In genomic region chr19:51347209-51347928, GRCh38 we compare ENCODE assay signal across 2 cellular contexts.
A peak's percentile ranks its signal among the peaks of the same experiment; 100 is the strongest.
TF ChIP-seq lines count a peak whose summit lies in the region.

No MANE protein-coding gene starts in this region.

TF ChIP-seq in K562, 482 proteins besides CTCF, POLR2A, EP300 and RAD21:
- TF ChIP-seq ZNF655 (CRISPR knock-in tag; IDR thresholded peaks at IDR 0.05) (no peak), ZNF174 (CRISPR knock-in tag; IDR thresholded peaks at IDR 0.05) (no peak), FIP1L1 (IDR thresholded peaks at IDR 0.05; ENCODE audit: low read depth, low read length, poor library complexity, severe bottlenecking) (no peak), ZBTB17 (CRISPR knock-in tag; IDR thresholded peaks at IDR 0.05) (no peak), POLR2B (IDR thresholded peaks at IDR 0.05; ENCODE audit: low read depth, partially characterized antibody) (peak; percentile 17), RBM25 (IDR thresholded peaks at IDR 0.05; ENCODE audit: low read depth, low read length, severe bottlenecking) (peak; percentile 17)

TF ChIP-seq in liver, 16 proteins besides CTCF, POLR2A, EP300 and RAD21:
- TF ChIP-seq ZBTB33 (IDR thresholded peaks at IDR 0.05) (no peak), MAX (IDR thresholded peaks at IDR 0.05) (no peak), RXRA (IDR thresholded peaks at IDR 0.05) (peak; percentile 47 to 79), JUND (IDR thresholded peaks at IDR 0.05) (peak in 1 of 2 donors; percentile 55), REST (IDR thresholded peaks at IDR 0.05) (peak; percentile 38), HNF4A (conservative IDR thresholded peaks at IDR 0.05) (peak; percentile 79 to 85), SP1 (IDR thresholded peaks at IDR 0.05) (peak; percentile 64), HNF4G (IDR thresholded peaks at IDR 0.05) (peak; percentile 57)
